In the genomic region with DNA sequence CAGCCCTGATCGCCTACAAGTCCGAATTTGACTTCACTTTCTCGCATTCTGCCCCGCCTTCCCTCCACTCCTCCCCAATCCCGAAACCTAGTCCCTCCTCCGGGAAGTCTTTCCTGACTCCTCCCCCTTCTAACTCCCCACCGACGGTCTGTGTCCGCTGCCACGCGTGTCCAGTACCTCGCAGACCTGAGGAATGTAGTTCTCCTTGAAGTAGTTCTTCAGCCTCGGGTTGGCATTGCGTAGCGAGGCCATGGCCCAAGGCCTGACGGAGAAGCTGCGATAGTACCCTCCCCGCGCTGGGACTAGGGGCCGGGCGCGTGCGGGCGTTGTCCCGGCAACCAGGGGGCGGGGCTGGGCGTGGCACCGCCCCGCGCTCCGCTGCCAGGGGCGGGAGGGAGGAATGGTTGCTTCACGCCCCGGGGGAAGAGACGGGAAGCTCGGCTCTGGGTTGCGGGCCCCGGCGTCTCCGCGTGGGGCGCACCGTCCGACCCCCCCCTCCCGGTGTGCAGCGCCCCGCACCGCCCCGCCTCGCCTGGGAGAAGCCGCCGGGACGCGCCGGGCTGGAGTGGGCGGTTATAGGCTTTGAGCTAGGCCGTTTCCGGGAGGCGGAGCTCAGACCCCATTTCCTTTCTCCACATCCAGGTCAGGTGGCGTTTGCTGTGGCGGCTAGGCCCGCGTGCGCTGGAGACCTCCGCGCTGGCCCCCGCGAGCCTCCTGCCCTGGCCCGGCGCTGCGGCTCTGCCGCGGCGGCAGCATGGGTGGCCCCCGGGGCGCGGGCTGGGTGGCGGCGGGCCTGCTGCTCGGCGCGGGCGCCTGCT, we compare ENCODE assay signal across 8 cellular contexts. TPM values are rescaled to one million over a fixed set of nuclear protein-coding genes. Genes with fewer than 3 reads are reported as not detected.
DNase-seq lines count a peak whose midpoint lies in the region; ATAC-seq and TF ChIP-seq lines count a peak whose summit lies in the region.

A gene (plus strand): TSS at position 622 of the 818 bp plus-strand sequence. CDS start 133 bp downstream, at position 755.
A gene (minus strand): TSS at position 278 of the 818 bp plus-strand sequence.

- peak within 1 kb of the TSS; percentile 88 for H3K27ac ChIP-seq in C4-2B
- H3K27ac ChIP-seq in liver (ENCODE audit: low read depth in 1 of 2, low read length in 2 of 2), result peak within 1 kb of the TSS; percentile 78 to 80

- DNase-seq in NCI-H526 (lab: John Stamatoyannopoulos, UW) (peak; percentile 88 to 99), dedifferentiated amniotic fluid mesenchymal stem cell (ENCODE audit: extremely low spot score) (peak; percentile 90)
- DNase-seq in activated CD4-positive, alpha-beta T cell treated with anti-CD3 and anti-CD28 coated beads, Interleukin-2, amount 10 ng/mL, durations not matched to agents 7 days and 5 days, result peak; percentile 88
- DNase-seq in stimulated activated CD4-positive, alpha-beta T cell treated with anti-CD3 and anti-CD28 coated beads, Interleukin-4, amount 100 ng/mL, for 1 hour, result peak; percentile 89

- H3K36me3 ChIP-seq in liver (ENCODE audit: control insufficient read depth in 4 of 4, insufficient read depth in 3 of 4, low read depth in 1 of 4, low read length in 3 of 4), result no peaks in the 10 kb centered on the region

- peak within 1 kb of the TSS; percentile 97 for H3K27ac Mint-ChIP-seq in activated CD4-positive, alpha-beta T cell treated with anti-CD3 and anti-CD28 coated beads, Interleukin-2, amount 10 ng/mL, durations not matched to agents 7 days and 5 days

- no peaks in the 10 kb centered on the region for H3K9me3 ChIP-seq in liver (ENCODE audit: control insufficient read depth in 4 of 4, low read length in 3 of 4)

- peak within 1 kb of the TSS; percentile 98 for H3K4me3 Mint-ChIP-seq in activated CD4-positive, alpha-beta T cell treated with anti-CD3 and anti-CD28 coated beads, Interleukin-2, amount 10 ng/mL, durations not matched to agents 7 days and 5 days

- POLR2A ChIA-PET in activated CD4-positive, alpha-beta T cell treated with anti-CD3 and anti-CD28 coated beads, Interleukin-2, amount 10 ng/mL, durations not matched to agents 7 days and 5 days (lab: Charles Lee), result interaction anchor here (1.5 kb wide), 1 partner anchor 326 kb away, joined by 7 read pairs; a partner anchor contains a TSS

- H3K27me3 ChIP-seq in liver (ENCODE audit: control insufficient read depth in 4 of 4, insufficient read depth in 4 of 4, low read length in 3 of 4), result no peaks in the 10 kb centered on the region

- no peaks in the 10 kb centered on the region for H3K27me3 Mint-ChIP-seq in activated CD4-positive, alpha-beta T cell treated with anti-CD3 and anti-CD28 coated beads, Interleukin-2, amount 10 ng/mL, durations not matched to agents 7 days and 5 days

- peak; percentile 59 for TF ChIP-seq CTCF in C4-2B (conservative IDR thresholded peaks at IDR 0.05)
- TF ChIP-seq CTCF in liver (IDR thresholded peaks at IDR 0.05; ENCODE audit: low read depth, low read length, missing input control), result peak; percentile 42

- CTCF ChIA-PET in activated CD4-positive, alpha-beta T cell treated with anti-CD3 and anti-CD28 coated beads, Interleukin-2, amount 10 ng/mL, durations not matched to agents 7 days and 5 days (lab: Charles Lee), result interaction anchor here (0.6 to 2.6 kb wide), 9 partner anchors 8 to 74 kb away, joined by 3 to 13 read pairs (median 3); a partner anchor contains a TSS

- peaks cover 0 to 29% (median 20%) of the 10 kb centered on the region in 4 donors for H3K4me1 ChIP-seq in liver (ENCODE audit: control insufficient read depth in 4 of 4, insufficient read depth in 4 of 4, low read length in 3 of 4)

- WGBS in liver, result under 1% methylated on average over 83 of the region's 83 CpGs

- H3K4me3 ChIP-seq in liver (ENCODE audit: low read depth in 1 of 3, low read length in 3 of 3), result peak within 1 kb of the TSS; percentile 49 to 99 (median 95)

- peak; percentile 82 for ATAC-seq in GM19351 (IDR thresholded peaks at IDR 0.05; ENCODE audit: unreplicated experiment)
- ATAC-seq in HG03520 (IDR thresholded peaks at IDR 0.05; ENCODE audit: unreplicated experiment), result peak; percentile 87

- peaks cover 8% of the 10 kb centered on the region for H3K36me3 Mint-ChIP-seq in activated CD4-positive, alpha-beta T cell treated with anti-CD3 and anti-CD28 coated beads, Interleukin-2, amount 10 ng/mL, durations not matched to agents 7 days and 5 days (ENCODE audit: low read depth)

- H3K9me3 Mint-ChIP-seq in activated CD4-positive, alpha-beta T cell treated with anti-CD3 and anti-CD28 coated beads, Interleukin-2, amount 10 ng/mL, durations not matched to agents 7 days and 5 days, result no peaks in the 10 kb centered on the region

- peaks cover 31% of the 10 kb centered on the region for H3K4me1 Mint-ChIP-seq in activated CD4-positive, alpha-beta T cell treated with anti-CD3 and anti-CD28 coated beads, Interleukin-2, amount 10 ng/mL, durations not matched to agents 7 days and 5 days

- TF ChIP-seq RAD21 in liver (IDR thresholded peaks at IDR 0.05), result peak in 1 of 2 donors; percentile 11

- peak within 1 kb of the TSS; percentile 57 to 90 for H3K9ac ChIP-seq in liver (ENCODE audit: low read depth in 1 of 2, low read length in 2 of 2)

TF ChIP-seq in liver, 16 proteins besides CTCF, POLR2A, EP300 and RAD21:
- TF ChIP-seq, protein P1, sequence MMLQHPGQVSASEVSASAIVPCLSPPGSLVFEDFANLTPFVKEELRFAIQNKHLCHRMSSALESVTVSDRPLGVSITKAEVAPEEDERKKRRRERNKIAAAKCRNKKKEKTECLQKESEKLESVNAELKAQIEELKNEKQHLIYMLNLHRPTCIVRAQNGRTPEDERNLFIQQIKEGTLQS (IDR thresholded peaks at IDR 0.05), result no peak
- TF ChIP-seq JUND (IDR thresholded peaks at IDR 0.05) (no peak), NR2F2 (IDR thresholded peaks at IDR 0.05) (no peak), RXRA (IDR thresholded peaks at IDR 0.05) (no peak), FOXA1 (IDR thresholded peaks at IDR 0.05) (no peak), HNF4A (conservative IDR thresholded peaks at IDR 0.05) (no peak), SP1 (IDR thresholded peaks at IDR 0.05) (peak; percentile 58), EGR1 (IDR thresholded peaks at IDR 0.05; ENCODE audit: low read depth in 2 of 2) (peak in 1 of 2 donors; percentile 35), FOXA2 (IDR thresholded peaks at IDR 0.05) (no peak), HNF4G (IDR thresholded peaks at IDR 0.05) (no peak), YY1 (IDR thresholded peaks at IDR 0.05) (peak; percentile 30), TAF1 (conservative IDR thresholded peaks at IDR 0.05) (no peak), GABPA (IDR thresholded peaks at IDR 0.05 in 1 of 2, conservative IDR thresholded peaks at IDR 0.05 in 1 of 2) (peak in 1 of 2 donors; percentile 83)
- TF ChIP-seq, protein P2, sequence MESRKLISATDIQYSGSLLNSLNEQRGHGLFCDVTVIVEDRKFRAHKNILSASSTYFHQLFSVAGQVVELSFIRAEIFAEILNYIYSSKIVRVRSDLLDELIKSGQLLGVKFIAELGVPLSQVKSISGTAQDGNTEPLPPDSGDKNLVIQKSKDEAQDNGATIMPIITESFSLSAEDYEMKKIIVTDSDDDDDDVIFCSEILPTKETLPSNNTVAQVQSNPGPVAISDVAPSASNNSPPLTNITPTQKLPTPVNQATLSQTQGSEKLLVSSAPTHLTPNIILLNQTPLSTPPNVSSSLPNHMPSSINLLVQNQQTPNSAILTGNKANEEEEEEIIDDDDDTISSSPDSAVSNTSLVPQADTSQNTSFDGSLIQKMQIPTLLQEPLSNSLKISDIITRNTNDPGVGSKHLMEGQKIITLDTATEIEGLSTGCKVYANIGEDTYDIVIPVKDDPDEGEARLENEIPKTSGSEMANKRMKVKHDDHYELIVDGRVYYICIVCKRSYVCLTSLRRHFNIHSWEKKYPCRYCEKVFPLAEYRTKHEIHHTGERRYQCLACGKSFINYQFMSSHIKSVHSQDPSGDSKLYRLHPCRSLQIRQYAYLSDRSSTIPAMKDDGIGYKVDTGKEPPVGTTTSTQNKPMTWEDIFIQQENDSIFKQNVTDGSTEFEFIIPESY (IDR thresholded peaks at IDR 0.05), result no peak
- TF ChIP-seq, protein P3, sequence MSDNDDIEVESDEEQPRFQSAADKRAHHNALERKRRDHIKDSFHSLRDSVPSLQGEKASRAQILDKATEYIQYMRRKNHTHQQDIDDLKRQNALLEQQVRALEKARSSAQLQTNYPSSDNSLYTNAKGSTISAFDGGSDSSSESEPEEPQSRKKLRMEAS (IDR thresholded peaks at IDR 0.05), result no peak
- TF ChIP-seq, protein P4, sequence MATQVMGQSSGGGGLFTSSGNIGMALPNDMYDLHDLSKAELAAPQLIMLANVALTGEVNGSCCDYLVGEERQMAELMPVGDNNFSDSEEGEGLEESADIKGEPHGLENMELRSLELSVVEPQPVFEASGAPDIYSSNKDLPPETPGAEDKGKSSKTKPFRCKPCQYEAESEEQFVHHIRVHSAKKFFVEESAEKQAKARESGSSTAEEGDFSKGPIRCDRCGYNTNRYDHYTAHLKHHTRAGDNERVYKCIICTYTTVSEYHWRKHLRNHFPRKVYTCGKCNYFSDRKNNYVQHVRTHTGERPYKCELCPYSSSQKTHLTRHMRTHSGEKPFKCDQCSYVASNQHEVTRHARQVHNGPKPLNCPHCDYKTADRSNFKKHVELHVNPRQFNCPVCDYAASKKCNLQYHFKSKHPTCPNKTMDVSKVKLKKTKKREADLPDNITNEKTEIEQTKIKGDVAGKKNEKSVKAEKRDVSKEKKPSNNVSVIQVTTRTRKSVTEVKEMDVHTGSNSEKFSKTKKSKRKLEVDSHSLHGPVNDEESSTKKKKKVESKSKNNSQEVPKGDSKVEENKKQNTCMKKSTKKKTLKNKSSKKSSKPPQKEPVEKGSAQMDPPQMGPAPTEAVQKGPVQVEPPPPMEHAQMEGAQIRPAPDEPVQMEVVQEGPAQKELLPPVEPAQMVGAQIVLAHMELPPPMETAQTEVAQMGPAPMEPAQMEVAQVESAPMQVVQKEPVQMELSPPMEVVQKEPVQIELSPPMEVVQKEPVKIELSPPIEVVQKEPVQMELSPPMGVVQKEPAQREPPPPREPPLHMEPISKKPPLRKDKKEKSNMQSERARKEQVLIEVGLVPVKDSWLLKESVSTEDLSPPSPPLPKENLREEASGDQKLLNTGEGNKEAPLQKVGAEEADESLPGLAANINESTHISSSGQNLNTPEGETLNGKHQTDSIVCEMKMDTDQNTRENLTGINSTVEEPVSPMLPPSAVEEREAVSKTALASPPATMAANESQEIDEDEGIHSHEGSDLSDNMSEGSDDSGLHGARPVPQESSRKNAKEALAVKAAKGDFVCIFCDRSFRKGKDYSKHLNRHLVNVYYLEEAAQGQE (IDR thresholded peaks at IDR 0.05), result no peak

RNA-seq across cellular contexts. Expression of the first gene that starts in this region (rescaled TPM):
- total RNA-seq in activated CD4-positive, alpha-beta T cell treated with anti-CD3 and anti-CD28 coated beads, Interleukin-2, amount 10 ng/mL, durations not matched to agents 7 days and 5 days, result 10 to 100 TPM; 28.3 to 32.9 TPM
- 10 to 100 TPM; 18.5 to 19.1 TPM for total RNA-seq in liver
- 10 to 100 TPM; 14.6 to 20.1 TPM for polyA plus RNA-seq in liver

RNA-seq across cellular contexts. Expression of the second gene that starts in this region (rescaled TPM):
- total RNA-seq in activated CD4-positive, alpha-beta T cell treated with anti-CD3 and anti-CD28 coated beads, Interleukin-2, amount 10 ng/mL, durations not matched to agents 7 days and 5 days, result under 1 TPM; 0.15 to 0.17 TPM
- total RNA-seq in liver, result under 1 TPM; 0.70 to 0.75 TPM
- under 1 TPM in 1 of 2 donors, not detected in 1; 0.03 TPM for polyA plus RNA-seq in liver

Comparison
In these comparisons a context has a peak if more than half of its experiments do, and no peak if none do; other contexts are left out.
1. Peak in every context shown above with its lines: DNase-seq, ATAC-seq, H3K4me3 ChIP-seq and H3K27ac ChIP-seq.